Comparison of ENCODE assay signal across 8 cellular contexts in genomic region chr16:25256821-25257503, GRCh38. TPM values are rescaled to one million over a fixed set of nuclear protein-coding genes. Genes with fewer than 3 reads are reported as not detected.
DNase-seq lines count a peak whose midpoint lies in the region; ATAC-seq and TF ChIP-seq lines count a peak whose summit lies in the region.

No MANE protein-coding gene starts in this region.

- no peaks in the 10 kb centered on the region for H3K9me3 ChIP-seq in CD4-positive, alpha-beta T cell (ENCODE audit: control insufficient read depth, low read length)
- H3K9me3 ChIP-seq in iPS-18a (ENCODE audit: control insufficient read depth, low read depth, low read length) (no peaks in the 10 kb centered on the region), spleen (no peaks in the 10 kb centered on the region)

- H3K4me1 ChIP-seq in iPS-18a (ENCODE audit: control insufficient read depth, low read depth, low read length) (peaks cover 18% of the 10 kb centered on the region), spleen (peaks cover 18 to 49% (median 41%) of the 10 kb centered on the region in 6 donors)

- CTCF ChIA-PET in CD4-positive, alpha-beta T cell (lab: Charles Lee) = no interaction called here

- POLR2A ChIA-PET in CD4-positive, alpha-beta T cell (lab: Charles Lee) = interaction anchor here (1.0 kb wide), 1 partner anchor 145 kb away, joined by 3 read pairs; the partner anchor contains the start of gene LCMT1

- no peaks in the 10 kb centered on the region for H3K27me3 Mint-ChIP-seq in CD4-positive, alpha-beta T cell
- H3K27me3 Mint-ChIP-seq in activated naive CD8-positive, alpha-beta T cell treated with anti-CD3 and anti-CD28 coated beads for 36 hours = no peaks in the 10 kb centered on the region

- peaks cover 17% of the 10 kb centered on the region for H3K36me3 ChIP-seq in iPS-18a (ENCODE audit: control insufficient read depth, low read depth, low read length)
- peaks cover 0 to 42% (median 17%) of the 10 kb centered on the region in 6 donors for H3K36me3 ChIP-seq in spleen

- peak overlapping the region; percentile 90 for H3K9ac ChIP-seq in iPS-18a (ENCODE audit: low read length)

- peak overlapping the region; percentile 96 for H3K4me3 Mint-ChIP-seq in CD4-positive, alpha-beta T cell
- H3K4me3 Mint-ChIP-seq in activated naive CD8-positive, alpha-beta T cell treated with anti-CD3 and anti-CD28 coated beads for 36 hours = peak overlapping the region; percentile 91

- 1 to 7% (median 2%) methylated on average over 26 of the region's 26 CpGs for WGBS in spleen, 5 donors

- H3K9me3 Mint-ChIP-seq in CD4-positive, alpha-beta T cell = no peaks in the 10 kb centered on the region
- no peaks in the 10 kb centered on the region for H3K9me3 Mint-ChIP-seq in activated naive CD8-positive, alpha-beta T cell treated with anti-CD3 and anti-CD28 coated beads for 36 hours

- intact Hi-C loops in CD4-positive, alpha-beta T cell (cut with DNase I, micrococcal nuclease) = loop anchor here in 1 of 2 experiments (2.0 to 10.0 kb wide), 5 partner anchors 142 to 715 kb away; partner anchors contain the start of genes ARHGAP17, LCMT1 and TNRC6A
- intact Hi-C loops in spleen (cut with DNase I; ENCODE audit: low total_unique reads) = no loop called here

- H3K27me3 ChIP-seq in CD4-positive, alpha-beta T cell (ENCODE audit: control insufficient read depth, insufficient read depth, low read length) = no peaks in the 10 kb centered on the region
- H3K27me3 ChIP-seq in iPS-18a (ENCODE audit: control insufficient read depth, insufficient read depth, low read length) (no peaks in the 10 kb centered on the region), spleen (replicated peaks in 1 of 7) (no peaks in the 10 kb centered on the region)

- peaks cover 52% of the 10 kb centered on the region for H3K36me3 Mint-ChIP-seq in CD4-positive, alpha-beta T cell (ENCODE audit: low read depth)
- H3K36me3 Mint-ChIP-seq in activated naive CD8-positive, alpha-beta T cell treated with anti-CD3 and anti-CD28 coated beads for 36 hours = peaks cover 41% of the 10 kb centered on the region

- H3K27ac Mint-ChIP-seq in CD4-positive, alpha-beta T cell = peak overlapping the region; percentile 94
- H3K27ac Mint-ChIP-seq in activated naive CD8-positive, alpha-beta T cell treated with anti-CD3 and anti-CD28 coated beads for 36 hours = peak overlapping the region; percentile 88

- peaks cover 67% of the 10 kb centered on the region for H3K4me1 Mint-ChIP-seq in CD4-positive, alpha-beta T cell (ENCODE audit: low read depth)
- peaks cover 55% of the 10 kb centered on the region for H3K4me1 Mint-ChIP-seq in activated naive CD8-positive, alpha-beta T cell treated with anti-CD3 and anti-CD28 coated beads for 36 hours

- ATAC-seq in CD4-positive, alpha-beta T cell (ENCODE audit: poor library complexity) = peak; percentile 3
- peak; percentile 12 for ATAC-seq in GM19397 (IDR thresholded peaks at IDR 0.05; ENCODE audit: unreplicated experiment)

- no peak for DNase-seq in CD4-positive, alpha-beta T cell
- DNase-seq in M059J (ENCODE audit: low read depth) (peak; percentile 44), spleen (peak; percentile 83), T-helper 9 cell (no peak)
- DNase-seq in activated naive CD8-positive, alpha-beta T cell treated with anti-CD3 and anti-CD28 coated beads for 36 hours = peak; percentile 9
- no peak for DNase-seq in stimulated activated CD4-positive, alpha-beta T cell treated with anti-CD3 and anti-CD28 coated beads, Interleukin-1b, Interleukin-23, amount 100 ng/mL, for 48 hours

- peak overlapping the region; percentile 96 for H3K4me3 ChIP-seq in iPS-18a (ENCODE audit: low read length)
- peak overlapping the region; percentile 58 to 86 (median 72) for H3K4me3 ChIP-seq in spleen

- TF ChIP-seq CTCF in CD4-positive, alpha-beta T cell (IDR thresholded peaks at IDR 0.05) = no peak
- TF ChIP-seq CTCF in spleen (IDR thresholded peaks at IDR 0.05 in 8 of 11, conservative IDR thresholded peaks at IDR 0.05 in 3 of 11) = no peak

- no peak for TF ChIP-seq POLR2A in spleen (IDR thresholded peaks at IDR 0.05)

- peak overlapping the region; percentile 80 for H3K27ac ChIP-seq in CD4-positive, alpha-beta T cell (ENCODE audit: low read depth, low read length)
- H3K27ac ChIP-seq in iPS-18a (ENCODE audit: low read length) (no peak overlapping the region), spleen (peak overlapping the region; percentile 81 to 99 (median 98))

RNA-seq across cellular contexts. Expression of gene ZKSCAN2, which starts 0.7 kb away (rescaled TPM):
- 10 to 100 TPM in 1 of 2 experiments, 1 to 10 TPM in 1; 9.5 to 10.2 TPM for total RNA-seq in CD4-positive, alpha-beta T cell
- 4.5 and 4.9 TPM in 2 replicates for total RNA-seq in M059J (2014; rRNA removed; shearing (Covaris generic))
- 1 to 10 TPM; 7.1 to 7.3 TPM for total RNA-seq in activated naive CD8-positive, alpha-beta T cell treated with anti-CD3 and anti-CD28 coated beads for 36 hours
- 1 to 10 TPM; 3.3 to 6.0 (median 4.3) TPM for total RNA-seq in spleen
- 1 to 10 TPM in 1 of 3 donors, under 1 TPM in 2; 0.74 to 1.1 (median 0.89) TPM for polyA plus RNA-seq in spleen

RNA-seq across cellular contexts. Expression of gene AQP8, which starts 40.2 kb away (rescaled TPM):
- total RNA-seq in CD4-positive, alpha-beta T cell = under 1 TPM; 0.64 to 0.82 TPM
- 0.10 and 0.86 TPM in 2 replicates for total RNA-seq in M059J (2014; rRNA removed; shearing (Covaris generic))
- not detected for total RNA-seq in activated naive CD8-positive, alpha-beta T cell treated with anti-CD3 and anti-CD28 coated beads for 36 hours
- total RNA-seq in spleen = not detected
- polyA plus RNA-seq in spleen = under 1 TPM in 2 of 3 donors, not detected in 1; 0.19 to 0.22 TPM

Comparison
In these comparisons a context has a peak if more than half of its experiments do, and no peak if none do; other contexts are left out.
1. DNase-seq: peak in M059J (single experiment), activated naive CD8-positive, alpha-beta T cell treated with anti-CD3 and anti-CD28 coated beads for 36 hours (single experiment) and spleen (single experiment); none in CD4-positive, alpha-beta T cell (0 of 10), T-helper 9 cell (single experiment) and stimulated activated CD4-positive, alpha-beta T cell treated with anti-CD3 and anti-CD28 coated beads, Interleukin-1b, Interleukin-23, amount 100 ng/mL, for 48 hours (single experiment).